Comparison of ENCODE assay signal across 23 cellular contexts in the genomic region with DNA sequence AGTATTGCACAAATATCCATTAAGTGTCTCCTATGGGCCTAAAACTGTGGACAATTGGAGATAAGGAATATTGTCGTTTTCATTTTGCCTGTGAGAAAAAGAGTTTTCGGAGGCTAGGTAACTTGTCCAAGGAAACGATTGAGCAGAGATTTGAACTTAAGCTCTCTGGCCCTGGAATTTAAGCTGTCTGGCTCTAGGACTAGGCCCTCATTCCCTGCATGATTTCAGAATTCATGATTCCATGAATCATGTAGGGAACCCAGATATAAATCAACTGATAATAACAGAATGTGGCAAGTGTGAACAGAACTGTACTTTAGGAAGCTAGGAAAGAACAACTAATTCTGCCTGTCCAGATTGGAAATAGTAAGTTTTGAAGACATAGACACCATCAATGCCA.
"Had no signal": no experiment of that assay in that cellular context is flagged by ENCODE, and none has a peak within 500 bp of the region (broad histone marks: within the 10 kb centered on the region; RNA-seq: fewer than 3 reads in every experiment).

No MANE protein-coding gene starts in this region.

- DNase-seq: stimulated activated CD4-positive, alpha-beta T cell treated with anti-CD3 and anti-CD28 coated beads, Interleukin-2, amount 100 ng/mL, for 48 hours; stimulated activated CD4-positive, alpha-beta T cell treated with anti-CD3 and anti-CD28 coated beads, Interleukin-4, amount 100 ng/mL, for 1 hour; stimulated activated CD4-positive, alpha-beta T cell treated with anti-CD3 and anti-CD28 coated beads, Interleukin-4, amount 100 ng/mL, for 24 hours; stimulated activated CD4-positive, alpha-beta T cell treated with anti-CD3 and anti-CD28 coated beads, Interleukin-4, amount 100 ng/mL, for 4 hours; stimulated activated CD8-positive, alpha-beta memory T cell treated with anti-CD3 and anti-CD28 coated beads, Interleukin-4, amount 100 ng/mL, for 48 hours; stimulated activated naive B cell treated with anti-CD40 and anti-IgM and Interleukin-4, amounts not matched to agents 10 μg/mL and 1 μg/mL and 100 μg/mL, for 72 hours; stimulated activated naive CD4-positive, alpha-beta T cell; stimulated activated naive CD4-positive, alpha-beta T cell treated with Interleukin-2 at 50 U/mL for 16 hours; stimulated activated naive CD8-positive, alpha-beta T cell treated with anti-CD3 and anti-CD28 coated beads, Interleukin-15, amount 100 ng/mL, for 72 hours; stimulated activated naive CD8-positive, alpha-beta T cell treated with anti-CD3 and anti-CD28 coated beads, Interleukin-15, Interleukin-2, amounts not matched to agents 100 U/mL and 50 U/mL, for 24 hours; stomach; substantia nigra; testis; thyroid gland; tibial artery; transverse colon; upper lobe of left lung; upper lobe of right lung; uterus had no signal

- H3K4me3 ChIP-seq: stomach, suprapubic skin, testis, thoracic aorta, thyroid gland, tibial artery, tibial nerve, transverse colon, upper lobe of left lung, upper lobe of right lung, uterus, vagina had no signal

- H3K27me3 ChIP-seq: testis, thyroid gland, tibial nerve, transverse colon, upper lobe of left lung, uterus, vagina had no signal

- H3K36me3 ChIP-seq: stomach, suprapubic skin, thoracic aorta, thyroid gland, tibial artery, tibial nerve, transverse colon, upper lobe of left lung, upper lobe of right lung, uterus, vagina had no signal

- H3K9me3 ChIP-seq: stomach, suprapubic skin, testis, thoracic aorta, thyroid gland, tibial artery, tibial nerve, transverse colon, upper lobe of left lung, upper lobe of right lung, uterus, vagina had no signal

- H3K27ac ChIP-seq: stomach, suprapubic skin, testis, thoracic aorta, thyroid gland, tibial artery, tibial nerve, transverse colon, upper lobe of left lung, upper lobe of right lung, uterus, vagina had no signal

- H3K4me1 ChIP-seq: stomach, suprapubic skin, testis, thyroid gland, tibial artery, tibial nerve, transverse colon, upper lobe of left lung, upper lobe of right lung, uterus, vagina had no signal
